ENCODE assay signal across 1 cellular context in the genomic region with DNA sequence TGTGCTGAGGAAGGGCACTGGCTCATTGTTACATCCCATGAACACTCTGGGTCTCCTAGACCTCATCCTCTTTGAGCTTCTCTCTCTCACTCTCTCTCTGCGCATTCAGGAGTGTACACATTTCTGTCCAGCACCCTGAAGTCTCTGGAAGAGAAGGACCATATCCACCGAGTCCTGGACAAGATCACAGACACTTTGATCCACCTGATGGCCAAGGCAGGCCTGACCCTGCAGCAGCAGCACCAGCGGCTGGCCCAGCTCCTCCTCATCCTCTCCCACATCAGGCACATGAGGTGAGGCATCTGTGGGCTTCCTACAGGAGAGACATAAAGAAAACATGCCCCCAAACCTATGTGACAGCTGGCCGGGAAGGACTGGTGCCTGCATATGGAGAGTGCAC.
TF ChIP-seq lines count a peak whose summit lies in the region.

No MANE protein-coding gene starts in this region.

TF ChIP-seq in endothelial cell of umbilical vein, 7 proteins besides CTCF, POLR2A, EP300 and RAD21:
- TF ChIP-seq, protein P1, sequence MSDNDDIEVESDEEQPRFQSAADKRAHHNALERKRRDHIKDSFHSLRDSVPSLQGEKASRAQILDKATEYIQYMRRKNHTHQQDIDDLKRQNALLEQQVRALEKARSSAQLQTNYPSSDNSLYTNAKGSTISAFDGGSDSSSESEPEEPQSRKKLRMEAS (IDR thresholded peaks at IDR 0.05; ENCODE audit: insufficient read depth, insufficient read length), result no peak
- TF ChIP-seq EZH2 (IDR thresholded peaks at IDR 0.05; ENCODE audit: borderline replicate concordance, low read depth, low read length, severe bottlenecking) (no peak), MYC (IDR thresholded peaks at IDR 0.05; ENCODE audit: low read depth, low read length) (no peak), GATA2 (IDR thresholded peaks at IDR 0.05; ENCODE audit: insufficient read depth, insufficient read length, low read depth, low read length) (no peak), FOS (IDR thresholded peaks at IDR 0.05; ENCODE audit: borderline replicate concordance, insufficient read depth, low read length) (no peak), POLR2AphosphoS5 (IDR thresholded peaks at IDR 0.05; ENCODE audit: insufficient read depth, low read depth, low read length) (no peak), JUN (IDR thresholded peaks at IDR 0.05; ENCODE audit: borderline replicate concordance, insufficient read depth, insufficient read length, low read depth) (no peak)
